ENCODE assay signal across 1 cellular context in the genomic region with DNA sequence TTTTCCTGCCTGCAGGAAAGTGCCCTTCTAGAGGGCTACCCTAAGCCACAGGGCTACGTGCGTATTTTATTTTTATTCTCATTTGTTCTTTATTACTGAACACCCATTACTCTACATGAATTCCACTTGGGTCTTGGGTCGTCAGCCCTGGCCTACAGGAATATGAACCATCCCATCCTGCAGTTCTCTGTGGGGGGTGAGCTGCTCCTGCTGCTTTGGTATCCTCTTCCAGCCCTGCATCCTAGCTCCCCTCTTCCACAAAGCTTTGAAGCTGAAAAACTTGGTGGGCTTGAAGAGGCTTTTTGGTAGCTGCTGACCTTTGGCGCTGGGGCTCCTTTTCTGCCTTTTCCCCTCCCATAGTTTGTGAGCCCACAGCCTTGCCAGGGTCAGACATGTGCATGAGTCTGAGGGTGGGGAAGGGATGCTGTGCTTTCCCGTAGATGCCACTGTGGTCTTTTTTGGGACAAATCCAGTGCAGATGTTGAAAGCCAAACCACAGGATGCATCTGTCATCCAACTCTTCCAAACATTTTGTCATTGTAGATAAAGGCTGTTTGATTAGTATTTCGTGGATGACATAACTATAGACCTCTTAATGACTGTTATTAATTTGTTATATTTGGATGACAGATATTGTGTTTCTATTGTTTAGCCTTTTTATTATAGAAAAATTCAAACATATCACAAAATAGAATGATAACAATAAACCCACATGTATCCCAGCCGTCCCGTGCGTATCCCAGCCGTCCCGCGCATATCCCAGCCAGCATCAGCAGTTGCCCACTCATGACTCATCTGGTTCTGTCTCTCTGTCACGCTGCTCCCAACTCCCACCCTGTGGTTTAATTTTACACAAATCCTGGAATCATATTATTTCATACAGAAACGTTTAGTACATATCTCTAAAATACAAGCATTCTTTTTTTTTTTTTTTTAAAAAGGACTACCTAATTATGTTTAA.
TF ChIP-seq lines count a peak whose summit lies in the region.

No MANE protein-coding gene starts in this region.

TF ChIP-seq in GM23338, 12 proteins besides CTCF, POLR2A, EP300 and RAD21:
- TF ChIP-seq ZNF462 (CRISPR knock-in tag; IDR thresholded peaks at IDR 0.05): no peak
- no peak for TF ChIP-seq NANOG (IDR thresholded peaks at IDR 0.05; ENCODE audit: borderline replicate concordance)
- TF ChIP-seq, protein P1, sequence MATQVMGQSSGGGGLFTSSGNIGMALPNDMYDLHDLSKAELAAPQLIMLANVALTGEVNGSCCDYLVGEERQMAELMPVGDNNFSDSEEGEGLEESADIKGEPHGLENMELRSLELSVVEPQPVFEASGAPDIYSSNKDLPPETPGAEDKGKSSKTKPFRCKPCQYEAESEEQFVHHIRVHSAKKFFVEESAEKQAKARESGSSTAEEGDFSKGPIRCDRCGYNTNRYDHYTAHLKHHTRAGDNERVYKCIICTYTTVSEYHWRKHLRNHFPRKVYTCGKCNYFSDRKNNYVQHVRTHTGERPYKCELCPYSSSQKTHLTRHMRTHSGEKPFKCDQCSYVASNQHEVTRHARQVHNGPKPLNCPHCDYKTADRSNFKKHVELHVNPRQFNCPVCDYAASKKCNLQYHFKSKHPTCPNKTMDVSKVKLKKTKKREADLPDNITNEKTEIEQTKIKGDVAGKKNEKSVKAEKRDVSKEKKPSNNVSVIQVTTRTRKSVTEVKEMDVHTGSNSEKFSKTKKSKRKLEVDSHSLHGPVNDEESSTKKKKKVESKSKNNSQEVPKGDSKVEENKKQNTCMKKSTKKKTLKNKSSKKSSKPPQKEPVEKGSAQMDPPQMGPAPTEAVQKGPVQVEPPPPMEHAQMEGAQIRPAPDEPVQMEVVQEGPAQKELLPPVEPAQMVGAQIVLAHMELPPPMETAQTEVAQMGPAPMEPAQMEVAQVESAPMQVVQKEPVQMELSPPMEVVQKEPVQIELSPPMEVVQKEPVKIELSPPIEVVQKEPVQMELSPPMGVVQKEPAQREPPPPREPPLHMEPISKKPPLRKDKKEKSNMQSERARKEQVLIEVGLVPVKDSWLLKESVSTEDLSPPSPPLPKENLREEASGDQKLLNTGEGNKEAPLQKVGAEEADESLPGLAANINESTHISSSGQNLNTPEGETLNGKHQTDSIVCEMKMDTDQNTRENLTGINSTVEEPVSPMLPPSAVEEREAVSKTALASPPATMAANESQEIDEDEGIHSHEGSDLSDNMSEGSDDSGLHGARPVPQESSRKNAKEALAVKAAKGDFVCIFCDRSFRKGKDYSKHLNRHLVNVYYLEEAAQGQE (IDR thresholded peaks at IDR 0.05; ENCODE audit: unreplicated experiment): no peak
- TF ChIP-seq EZH2phosphoT487 (IDR thresholded peaks at IDR 0.05; ENCODE audit: unreplicated experiment): no peak
- TF ChIP-seq CREB1 (CRISPR knock-in tag; IDR thresholded peaks at IDR 0.05; ENCODE audit: low read depth): no peak
- no peak for TF ChIP-seq EZH2 (IDR thresholded peaks at IDR 0.05; ENCODE audit: low read depth, unreplicated experiment)
TF ChIP-seq in GM23338: peak in this region for 0.
